ENCODE assay signal across 13 cellular contexts in genomic region chr12:6849427-6849826, GRCh38. TPM values are rescaled to one million over a fixed set of nuclear protein-coding genes. Genes with fewer than 3 reads are reported as not detected.
DNase-seq lines count a peak whose midpoint lies in the region; TF ChIP-seq lines count a peak whose summit lies in the region.
"Had no signal": no experiment of that assay in that cellular context is flagged by ENCODE, and none has a peak within 500 bp of the region (broad histone marks: within the 10 kb centered on the region; RNA-seq: fewer than 3 reads in every experiment).

No MANE protein-coding gene starts in this region.

- no peaks in the 10 kb centered on the region for H3K27me3 Mint-ChIP-seq in T-helper 2 cell treated with Interferon-gamma antibody and Interleukin-4, amounts not matched to agents 5 μg/mL and 100 μg/mL, for 36 hours (ENCODE audit: low read depth)
- no peaks in the 10 kb centered on the region for H3K27me3 Mint-ChIP-seq in mesothelial cell of epicardium (ENCODE audit: low read depth)

- TF ChIP-seq CTCF in GM12865 (IDR thresholded peaks at IDR 0.05; ENCODE audit: insufficient read depth, low read depth, low read length, missing control alignments), result no peak
- TF ChIP-seq CTCF in WERI-Rb-1 (IDR thresholded peaks at IDR 0.05; ENCODE audit: low read depth, low read length), result no peak
- TF ChIP-seq CTCF in mesothelial cell of epicardium (IDR thresholded peaks at IDR 0.05; ENCODE audit: unreplicated experiment), result no peak

- peak overlapping the region; percentile 73 for H3K4me3 ChIP-seq in GM12865 (ENCODE audit: low read depth, low read length)
- no peak overlapping the region for H3K4me3 ChIP-seq in WERI-Rb-1 (ENCODE audit: low read depth, low read length)
- H3K4me3 ChIP-seq: suprapubic skin had no signal

- peak overlapping the region; percentile 92 for H3K27ac ChIP-seq in WERI-Rb-1
- H3K27ac ChIP-seq: suprapubic skin had no signal

- peaks cover 71% of the 10 kb centered on the region for H3K36me3 ChIP-seq in WERI-Rb-1

- peak overlapping the region; percentile 87 for H3K4me3 Mint-ChIP-seq in T-helper 2 cell treated with Interferon-gamma antibody and Interleukin-4, amounts not matched to agents 5 μg/mL and 100 μg/mL, for 36 hours
- peak overlapping the region; percentile 95 for H3K4me3 Mint-ChIP-seq in mesothelial cell of epicardium

- peak overlapping the region; percentile 75 for H3K27ac Mint-ChIP-seq in T-helper 2 cell treated with Interferon-gamma antibody and Interleukin-4, amounts not matched to agents 5 μg/mL and 100 μg/mL, for 36 hours
- no peak overlapping the region for H3K27ac Mint-ChIP-seq in mesothelial cell of epicardium

- peaks cover 38% of the 10 kb centered on the region for H3K36me3 Mint-ChIP-seq in T-helper 2 cell treated with Interferon-gamma antibody and Interleukin-4, amounts not matched to agents 5 μg/mL and 100 μg/mL, for 36 hours (ENCODE audit: low read depth)
- H3K36me3 Mint-ChIP-seq in mesothelial cell of epicardium, result peaks cover 24% of the 10 kb centered on the region

- H3K4me1 Mint-ChIP-seq in T-helper 2 cell treated with Interferon-gamma antibody and Interleukin-4, amounts not matched to agents 5 μg/mL and 100 μg/mL, for 36 hours (ENCODE audit: low read depth), result peaks cover 35% of the 10 kb centered on the region
- H3K4me1 Mint-ChIP-seq in mesothelial cell of epicardium, result peaks cover 30% of the 10 kb centered on the region

- H3K27me3 ChIP-seq in WERI-Rb-1 (ENCODE audit: insufficient read depth, low read depth, severe bottlenecking), result no peaks in the 10 kb centered on the region
- H3K27me3 ChIP-seq: suprapubic skin had no signal

- H3K9me3 Mint-ChIP-seq in T-helper 2 cell treated with Interferon-gamma antibody and Interleukin-4, amounts not matched to agents 5 μg/mL and 100 μg/mL, for 36 hours, result no peaks in the 10 kb centered on the region
- no peaks in the 10 kb centered on the region for H3K9me3 Mint-ChIP-seq in mesothelial cell of epicardium

- no peak for DNase-seq in T-helper 2 cell treated with Interferon-gamma antibody and Interleukin-4, amounts not matched to agents 5 μg/mL and 100 μg/mL, for 36 hours (ENCODE audit: low spot score)
- DNase-seq in T-helper 2 cell (no peak), GM12865 (ENCODE audit: low read depth) (peak; percentile 51), WERI-Rb-1 (no peak), mesothelial cell of epicardium (ENCODE audit: low spot score in 2 of 2, unreplicated experiment in 2 of 2) (no peak), NK-92 (lab: John Stamatoyannopoulos, UW; ENCODE audit: unreplicated experiment) (no peak), GOT3 (lab: John Stamatoyannopoulos, UW) (no peak), dermis blood vessel endothelial cell (no peak)
- DNase-seq: KBM-7, NCI-H187, NCI-H524, nucleus accumbens had no signal

- H3K9me3 ChIP-seq in WERI-Rb-1 (ENCODE audit: severe bottlenecking), result no peaks in the 10 kb centered on the region
- H3K9me3 ChIP-seq: suprapubic skin had no signal

RNA-seq across cellular contexts. Expression of gene CDCA3, which starts 1.7 kb away (rescaled TPM):
- total RNA-seq in mesothelial cell of epicardium (11.9 to 18.6 TPM (median 14.3 TPM) in 3 replicates), dermis blood vessel endothelial cell (5.6 and 24.0 TPM in 2 replicates)

RNA-seq across cellular contexts. Expression of gene USP5, which starts 2.5 kb away (rescaled TPM):
- 119 to 126 TPM (median 122 TPM) in 3 replicates for total RNA-seq in mesothelial cell of epicardium
- total RNA-seq in dermis blood vessel endothelial cell, result 85.3 and 128 TPM in 2 replicates

RNA-seq across cellular contexts. Expression of gene GNB3, which starts 8.7 kb away (rescaled TPM):
- 22.9 to 24.3 TPM (median 23.0 TPM) in 3 replicates for total RNA-seq in mesothelial cell of epicardium
- total RNA-seq in dermis blood vessel endothelial cell, result 0.28 and 1.0 TPM in 2 replicates

RNA-seq across cellular contexts. Expression of gene TPI1, which starts 17.9 kb away (rescaled TPM):
- total RNA-seq in mesothelial cell of epicardium (473 to 488 TPM (median 484 TPM) in 3 replicates), dermis blood vessel endothelial cell (625 and 743 TPM in 2 replicates)

RNA-seq across cellular contexts. Expression of gene P3H3, which starts 21.2 kb away (rescaled TPM):
- total RNA-seq in mesothelial cell of epicardium, result 80.7 to 86.2 TPM (median 83.8 TPM) in 3 replicates
- 18.8 and 22.1 TPM in 2 replicates for total RNA-seq in dermis blood vessel endothelial cell

Comparison
In these comparisons a context has a peak if more than half of its experiments do, and no peak if none do; other contexts are left out.
1. RNA of gene GNB3, which starts 8.7 kb away (total RNA-seq): 22.9 to 24.3 TPM in mesothelial cell of epicardium; 0.28 to 1.0 TPM in dermis blood vessel endothelial cell; every median in the first group is over 10 times any median in the second.